In the genomic region with DNA sequence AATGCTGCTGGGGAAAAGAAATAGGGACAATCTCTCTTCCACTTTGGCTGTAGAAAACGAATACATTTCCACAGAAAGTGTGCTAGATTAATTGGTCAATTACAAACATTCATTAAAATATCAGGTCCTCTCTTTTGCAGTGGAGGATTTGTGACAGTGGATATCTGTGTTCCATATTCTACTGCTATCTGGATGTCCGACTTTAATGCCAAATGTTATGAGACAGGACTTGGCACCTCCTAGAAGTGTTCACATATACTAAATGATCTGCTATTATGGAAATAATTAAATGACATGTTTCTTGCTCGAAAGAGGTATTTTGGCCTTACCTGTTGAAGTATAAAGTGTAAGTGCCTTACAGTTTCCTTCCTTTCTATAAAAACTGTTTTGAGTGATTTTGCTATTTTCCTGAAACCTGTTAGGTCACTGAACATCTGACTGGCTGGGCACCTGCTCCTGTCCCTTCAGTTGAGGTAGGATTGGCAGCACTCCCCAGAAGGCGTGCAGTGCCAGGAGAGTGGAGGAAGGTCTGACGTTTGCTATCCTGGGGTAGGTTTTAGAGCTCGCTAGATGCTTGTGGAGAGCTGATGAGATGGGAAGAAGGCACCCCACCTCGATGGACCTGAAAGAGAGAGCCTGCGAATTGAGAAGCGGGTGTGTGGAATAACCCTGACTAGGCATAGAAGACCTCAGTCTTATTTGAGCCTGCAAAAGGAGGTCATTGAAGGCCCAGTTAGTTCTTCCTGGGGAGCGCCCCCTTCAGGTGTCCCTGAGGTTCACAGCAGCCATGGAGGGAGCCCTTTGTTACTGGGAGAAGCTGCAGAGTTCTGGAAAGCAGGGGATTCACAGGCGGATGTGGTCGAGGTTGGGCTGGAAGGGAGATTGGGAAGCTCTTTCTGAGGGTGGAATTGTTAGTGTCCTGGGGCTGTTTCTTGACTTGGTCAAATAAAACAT, we compare ENCODE assay signal across 8 cellular contexts.
DNase-seq lines count a peak whose midpoint lies in the region; ATAC-seq lines count a peak whose summit lies in the region.

No MANE protein-coding gene starts in this region.

- H2BK15ac ChIP-seq in neuronal stem cell (ENCODE audit: low read length): no peak overlapping the region

- H3K4me1 ChIP-seq in neuronal stem cell (ENCODE audit: control insufficient read depth in 2 of 2, insufficient read depth in 1 of 2, low read depth in 1 of 2, low read length in 2 of 2): peaks cover 0 to 5% of the 10 kb centered on the region in 2 donors

- H4K8ac ChIP-seq in neuronal stem cell (ENCODE audit: low read depth, low read length): no peak overlapping the region

- H3K4me2 ChIP-seq in neuronal stem cell (ENCODE audit: insufficient read depth, low read length, poor library complexity, severe bottlenecking): peak overlapping the region; percentile 48

- peak overlapping the region; percentile 76 for H3K27ac ChIP-seq in epithelial cell of prostate
- H3K27ac ChIP-seq in neuronal stem cell (replicated peaks; ENCODE audit: low read length): peak overlapping the region; percentile 95

- no peak overlapping the region for H4K91ac ChIP-seq in neuronal stem cell (ENCODE audit: low read depth, low read length, poor library complexity)

- H3K4ac ChIP-seq in neuronal stem cell (ENCODE audit: low read length): no peak overlapping the region

- H2BK120ac ChIP-seq in neuronal stem cell (ENCODE audit: low read depth, low read length): no peak overlapping the region

- no peak overlapping the region for H2BK5ac ChIP-seq in neuronal stem cell (ENCODE audit: low read length)

- H2AFZ ChIP-seq in neuronal stem cell (ENCODE audit: low read length): peak overlapping the region; percentile 93

- H3K23ac ChIP-seq in neuronal stem cell (ENCODE audit: low read depth, low read length, poor library complexity): no peak overlapping the region

- no peak overlapping the region for H3K14ac ChIP-seq in neuronal stem cell (ENCODE audit: low read length)

- H3K27me3 ChIP-seq in neuronal stem cell (ENCODE audit: control insufficient read depth in 3 of 3, insufficient read depth in 3 of 3, low read depth in 1 of 3, low read length in 3 of 3): peaks cover 0 to 3% (median 0%) of the 10 kb centered on the region in 3 experiments

- H3K4me3 ChIP-seq in neuronal stem cell (ENCODE audit: low read length in 2 of 2): peak overlapping the region; percentile 73 to 95

- ATAC-seq in HG03025 (IDR thresholded peaks at IDR 0.05; ENCODE audit: low FRiP score, unreplicated experiment) (no peak), GM21528 (IDR thresholded peaks at IDR 0.05; ENCODE audit: low FRiP score, unreplicated experiment) (no peak)

- H3K9me3 ChIP-seq in neuronal stem cell (replicated peaks in 1 of 2; ENCODE audit: control insufficient read depth in 2 of 2, insufficient read depth in 1 of 2, low read depth in 1 of 2, low read length in 2 of 2): peaks cover 2 to 44% of the 10 kb centered on the region in 2 donors

- no peak overlapping the region for H3K9ac ChIP-seq in neuronal stem cell (ENCODE audit: low read depth, low read length, poor library complexity)

- H2AK5ac ChIP-seq in neuronal stem cell (ENCODE audit: low read depth, low read length): no peak overlapping the region

- no peak overlapping the region for H2BK12ac ChIP-seq in neuronal stem cell (ENCODE audit: low read length)

- DNase-seq in NCI-H2171 treated with DMSO at 0.1 percent for 48 hours (lab: John Stamatoyannopoulos, UW) (peak; percentile 26), NCI-H2171 (lab: John Stamatoyannopoulos, UW) (no peak), SK-N-DZ (ENCODE audit: low spot score) (peak; percentile 42), epithelial cell of prostate (ENCODE audit: low read depth, low spot score) (no peak), neuronal stem cell (ENCODE audit: low spot score) (peak; percentile 27), SIG-M5 (lab: John Stamatoyannopoulos, UW) (no peak)

- H3K36me3 ChIP-seq in neuronal stem cell (replicated peaks in 1 of 2; ENCODE audit: control insufficient read depth in 2 of 2, insufficient read depth in 2 of 2, low read length in 2 of 2): peaks cover 10 to 52% of the 10 kb centered on the region in 2 donors

- WGBS in neuronal stem cell (ENCODE audit: extremely low coverage in 2 of 2, insufficient read length in 2 of 2, insufficient replicate concordance in 1 of 2), 2 donors: no CpG with 5 or more reads among the region's 12 CpGs

- H3K79me1 ChIP-seq in neuronal stem cell (ENCODE audit: low read depth, low read length): peaks cover 11% of the 10 kb centered on the region

- no peak overlapping the region for H3K18ac ChIP-seq in neuronal stem cell (ENCODE audit: low read length)

Comparison
In these comparisons a context has a peak if more than half of its experiments do, and no peak if none do; other contexts are left out.
1. DNase-seq: peak in NCI-H2171 treated with DMSO at 0.1 percent for 48 hours (single experiment), SK-N-DZ (single experiment) and neuronal stem cell (single experiment); none in NCI-H2171 (single experiment), epithelial cell of prostate (single experiment) and SIG-M5 (single experiment).